In genomic region chr4:120855307-120856001, GRCh38 we compare ENCODE assay signal across 14 cellular contexts.
DNase-seq lines count a peak whose midpoint lies in the region; ATAC-seq and TF ChIP-seq lines count a peak whose summit lies in the region.
"Had no signal": no experiment of that assay in that cellular context is flagged by ENCODE, and none has a peak within 500 bp of the region (broad histone marks: within the 10 kb centered on the region; RNA-seq: fewer than 3 reads in every experiment).

No MANE protein-coding gene starts in this region.

- TF ChIP-seq CTCF in OCI-LY3 (IDR thresholded peaks at IDR 0.05; ENCODE audit: low read depth, low read length) (peak; percentile 40), esophagus muscularis mucosa (IDR thresholded peaks at IDR 0.05) (no peak), osteoblast (IDR thresholded peaks at IDR 0.05; ENCODE audit: extremely low read depth, low read depth, low read length) (no peak)

- H3K9ac ChIP-seq in OCI-LY3 (ENCODE audit: low read length): peak overlapping the region; percentile 5; the same call in 1 of the 2 replicates

- 81% methylated on average over 2 of the region's 2 CpGs for WGBS in esophagus muscularis mucosa

- intact Hi-C loops in esophagus muscularis mucosa (cut with DNase I): no loop called here

- no peak for TF ChIP-seq EP300 in esophagus muscularis mucosa (IDR thresholded peaks at IDR 0.05)

- no peak for DNase-seq in esophagus muscularis mucosa (ENCODE audit: extremely low spot score)
- DNase-seq in activated CD4-positive, CD25-positive, alpha-beta regulatory T cell (lab: John Stamatoyannopoulos, UW): no peak
- DNase-seq in osteoblast (ENCODE audit: insufficient read length, low spot score, missing footprints): no peak
- no peak for DNase-seq in DMS53 treated with DMSO at 0.1 percent for 48 hours (lab: John Stamatoyannopoulos, UW; ENCODE audit: unreplicated experiment)
- DNase-seq: activated B cell treated with CpG ODN at 0.5 μM for 24 hours; activated naive CD4-positive, alpha-beta T cell treated with anti-CD3 and anti-CD28 coated beads, Interleukin-2, amount 10 ng/mL, durations not matched to agents 7 days and 5 days; CD8-positive, alpha-beta memory T cell; midbrain; retina had no signal

- peak overlapping the region; percentile 65 for H3K27ac ChIP-seq in OCI-LY3 (ENCODE audit: low read length)
- H3K27ac ChIP-seq in esophagus muscularis mucosa (replicated peaks in 1 of 4): no peak overlapping the region
- no peak overlapping the region for H3K27ac ChIP-seq in osteoblast (ENCODE audit: low read depth, low read length)
- H3K27ac ChIP-seq: SJSA1 had no signal

- peak overlapping the region; percentile 63 for H3K4me2 ChIP-seq in OCI-LY3 (ENCODE audit: low read length)
- no peak overlapping the region for H3K4me2 ChIP-seq in osteoblast (ENCODE audit: insufficient read depth, low read length)

- ATAC-seq in GM18867 (IDR thresholded peaks at IDR 0.05; ENCODE audit: unreplicated experiment) (peak; percentile 94), GM21381 (IDR thresholded peaks at IDR 0.05; ENCODE audit: unreplicated experiment) (peak; percentile 92), HG03025 (IDR thresholded peaks at IDR 0.05; ENCODE audit: low FRiP score, unreplicated experiment) (peak; percentile 95)

- H3K36me3 ChIP-seq in OCI-LY3 (replicated peaks; ENCODE audit: low read depth, low read length) (no peaks in the 10 kb centered on the region), esophagus muscularis mucosa (no peaks in the 10 kb centered on the region), osteoblast (ENCODE audit: insufficient read depth, low read length) (no peaks in the 10 kb centered on the region)
- H3K36me3 ChIP-seq: SJSA1 had no signal

- H4K20me1 ChIP-seq in OCI-LY3 (ENCODE audit: insufficient read depth, low read length) (no peaks in the 10 kb centered on the region), osteoblast (ENCODE audit: insufficient read depth, low read length) (no peaks in the 10 kb centered on the region)

- H3K4me3 ChIP-seq in OCI-LY3 (ENCODE audit: low read length): peak overlapping the region; percentile 32
- H3K4me3 ChIP-seq in esophagus muscularis mucosa: no peak overlapping the region
- H3K4me3 ChIP-seq in osteoblast (ENCODE audit: insufficient read depth, low read length): no peak overlapping the region
- H3K4me3 ChIP-seq: SJSA1 had no signal

- H3K27me3 ChIP-seq in OCI-LY3 (ENCODE audit: low read depth, low read length) (no peaks in the 10 kb centered on the region), esophagus muscularis mucosa (no peaks in the 10 kb centered on the region), osteoblast (ENCODE audit: insufficient read depth, low read length) (no peaks in the 10 kb centered on the region)
- H3K27me3 ChIP-seq: SJSA1 had no signal

- H3K9me3 ChIP-seq in OCI-LY3 (ENCODE audit: insufficient read depth, low read length) (no peaks in the 10 kb centered on the region), esophagus muscularis mucosa (no peaks in the 10 kb centered on the region), osteoblast (ENCODE audit: low read depth, low read length) (no peaks in the 10 kb centered on the region)
- H3K9me3 ChIP-seq: SJSA1 had no signal

- H3K4me1 ChIP-seq in OCI-LY3 (ENCODE audit: low read length) (peaks cover 50% of the 10 kb centered on the region), esophagus muscularis mucosa (peaks cover 0 to 5% (median 0%) of the 10 kb centered on the region in 4 donors), osteoblast (ENCODE audit: insufficient read depth, low read length) (peaks cover 17% of the 10 kb centered on the region)
- H3K4me1 ChIP-seq: SJSA1 had no signal

- H3K79me2 ChIP-seq in OCI-LY3 (ENCODE audit: low read length) (no peaks in the 10 kb centered on the region), osteoblast (ENCODE audit: insufficient read depth, low read length) (no peaks in the 10 kb centered on the region)

- H2AFZ ChIP-seq in OCI-LY3 (ENCODE audit: low read depth, low read length) (no peak overlapping the region), osteoblast (ENCODE audit: low read length) (no peak overlapping the region)

- no peak for TF ChIP-seq POLR2A in esophagus muscularis mucosa (IDR thresholded peaks at IDR 0.05; ENCODE audit: low read depth)
